10 cellular contexts compared by ENCODE assay signal in genomic region chr1:219337588-219337987, GRCh38.
"Had no signal": no experiment of that assay in that cellular context is flagged by ENCODE, and none has a peak within 500 bp of the region (broad histone marks: within the 10 kb centered on the region; RNA-seq: fewer than 3 reads in every experiment).

No MANE protein-coding gene starts in this region.

- ATAC-seq: HCT116, HepG2 had no signal

- H3K27ac ChIP-seq: GM23248, HL-60, KMS-11 had no signal

- DNase-seq: GM23248, H7, HFFc6, KBM-7 had no signal

- H2AFZ ChIP-seq: GM23248 had no signal

- H3K27ac Mint-ChIP-seq: HFFc6 had no signal

- H3K9me3 Mint-ChIP-seq: HFFc6, IgD-negative memory B cell had no signal

- H3K36me3 Mint-ChIP-seq: IgD-negative memory B cell had no signal

- H3K36me3 ChIP-seq: HAP-1 had no signal

- H3K4me1 Mint-ChIP-seq: IgD-negative memory B cell had no signal

- H3K4me2 ChIP-seq: KMS-11 had no signal

- H3K27me3 Mint-ChIP-seq: IgD-negative memory B cell had no signal

- H3K4me3 ChIP-seq: GM23248, HAP-1 had no signal

- H3K4me3 Mint-ChIP-seq: HFFc6, IgD-negative memory B cell had no signal
